1 cellular context compared by ENCODE assay signal in the genomic region with DNA sequence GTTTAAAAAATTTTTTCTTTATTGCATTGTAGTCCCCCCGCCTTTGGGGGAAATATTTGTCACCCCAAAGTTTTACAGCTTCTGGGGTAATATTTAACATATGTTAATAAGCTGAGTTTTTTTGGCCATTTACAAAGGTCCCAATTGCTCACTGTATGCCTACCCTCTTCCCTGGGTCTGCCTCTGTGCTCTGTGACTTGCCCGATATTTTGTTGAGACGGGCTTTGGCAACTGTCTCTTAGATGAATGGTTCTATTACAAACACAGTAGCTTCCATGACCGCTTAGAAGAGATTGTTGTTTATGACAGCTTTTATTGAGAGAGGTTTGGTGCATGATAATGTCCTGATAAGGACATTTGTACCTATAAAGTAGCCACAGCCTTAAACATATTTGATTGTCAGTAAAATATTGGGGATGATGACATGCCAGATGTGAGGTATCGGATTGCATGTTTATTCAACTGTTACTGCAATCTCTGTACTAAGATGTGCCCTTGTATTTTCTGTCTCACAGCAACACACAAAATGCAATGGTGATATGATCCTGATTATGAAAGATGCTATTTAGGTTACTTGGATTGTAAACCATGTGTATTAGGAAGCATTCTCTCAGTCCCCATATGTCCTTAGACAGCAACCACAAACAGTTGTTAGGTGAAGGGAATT.
TF ChIP-seq lines count a peak whose summit lies in the region.

No MANE protein-coding gene starts in this region.

TF ChIP-seq in IMR-90, 13 proteins besides CTCF, POLR2A, EP300 and RAD21:
- TF ChIP-seq BHLHE40 (IDR thresholded peaks at IDR 0.05; ENCODE audit: low read depth, low read length) (no peak), CHD1 (IDR thresholded peaks at IDR 0.05; ENCODE audit: low read depth, low read length) (no peak), CEBPB (IDR thresholded peaks at IDR 0.05; ENCODE audit: low read depth, low read length) (peak; percentile 92), MAFK (IDR thresholded peaks at IDR 0.05; ENCODE audit: low read depth, low read length) (no peak), SMC3 (IDR thresholded peaks at IDR 0.05; ENCODE audit: low read depth, low read length) (no peak), NFE2L2 (IDR thresholded peaks at IDR 0.05; ENCODE audit: low read depth, low read length) (no peak; the same call in 1 of the 2 replicates), FOS (IDR thresholded peaks at IDR 0.05; ENCODE audit: low read depth, low read length) (no peak)
- TF ChIP-seq, protein P1, sequence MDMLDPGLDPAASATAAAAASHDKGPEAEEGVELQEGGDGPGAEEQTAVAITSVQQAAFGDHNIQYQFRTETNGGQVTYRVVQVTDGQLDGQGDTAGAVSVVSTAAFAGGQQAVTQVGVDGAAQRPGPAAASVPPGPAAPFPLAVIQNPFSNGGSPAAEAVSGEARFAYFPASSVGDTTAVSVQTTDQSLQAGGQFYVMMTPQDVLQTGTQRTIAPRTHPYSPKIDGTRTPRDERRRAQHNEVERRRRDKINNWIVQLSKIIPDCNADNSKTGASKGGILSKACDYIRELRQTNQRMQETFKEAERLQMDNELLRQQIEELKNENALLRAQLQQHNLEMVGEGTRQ (IDR thresholded peaks at IDR 0.05; ENCODE audit: low read depth, low read length): no peak
